2 cellular contexts compared by ENCODE assay signal in the genomic region with DNA sequence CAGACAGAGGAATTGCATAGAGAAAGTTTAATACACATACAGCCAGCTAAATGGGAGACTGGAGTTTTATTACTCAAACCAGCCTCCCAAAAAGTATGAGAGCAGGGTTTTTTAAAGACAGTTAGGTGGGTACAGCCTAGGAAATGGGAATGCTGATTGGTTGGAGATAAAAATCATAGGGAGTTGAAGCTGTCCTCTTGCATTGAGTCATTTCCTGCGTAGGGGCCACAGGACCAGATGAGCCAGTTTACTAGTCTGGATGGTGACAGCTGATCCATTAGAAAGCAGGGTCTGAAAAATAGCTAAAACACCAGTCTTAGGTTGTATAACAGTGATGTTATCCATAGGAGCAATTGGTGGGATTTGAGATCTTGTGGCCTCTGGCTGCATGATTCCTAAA.
TF ChIP-seq lines count a peak whose summit lies in the region.

No MANE protein-coding gene starts in this region.

TF ChIP-seq in SK-N-SH, 30 proteins besides CTCF, POLR2A, EP300 and RAD21 (continued from another document):
- TF ChIP-seq REST (IDR thresholded peaks at IDR 0.05; ENCODE audit: low read depth, low read length): no peak

TF ChIP-seq in SK-N-SH treated with all-trans-retinoic acid at 6 μM for 48 hours, 23 proteins besides CTCF, POLR2A, EP300 and RAD21 (continued from another document):
- TF ChIP-seq, protein P1, sequence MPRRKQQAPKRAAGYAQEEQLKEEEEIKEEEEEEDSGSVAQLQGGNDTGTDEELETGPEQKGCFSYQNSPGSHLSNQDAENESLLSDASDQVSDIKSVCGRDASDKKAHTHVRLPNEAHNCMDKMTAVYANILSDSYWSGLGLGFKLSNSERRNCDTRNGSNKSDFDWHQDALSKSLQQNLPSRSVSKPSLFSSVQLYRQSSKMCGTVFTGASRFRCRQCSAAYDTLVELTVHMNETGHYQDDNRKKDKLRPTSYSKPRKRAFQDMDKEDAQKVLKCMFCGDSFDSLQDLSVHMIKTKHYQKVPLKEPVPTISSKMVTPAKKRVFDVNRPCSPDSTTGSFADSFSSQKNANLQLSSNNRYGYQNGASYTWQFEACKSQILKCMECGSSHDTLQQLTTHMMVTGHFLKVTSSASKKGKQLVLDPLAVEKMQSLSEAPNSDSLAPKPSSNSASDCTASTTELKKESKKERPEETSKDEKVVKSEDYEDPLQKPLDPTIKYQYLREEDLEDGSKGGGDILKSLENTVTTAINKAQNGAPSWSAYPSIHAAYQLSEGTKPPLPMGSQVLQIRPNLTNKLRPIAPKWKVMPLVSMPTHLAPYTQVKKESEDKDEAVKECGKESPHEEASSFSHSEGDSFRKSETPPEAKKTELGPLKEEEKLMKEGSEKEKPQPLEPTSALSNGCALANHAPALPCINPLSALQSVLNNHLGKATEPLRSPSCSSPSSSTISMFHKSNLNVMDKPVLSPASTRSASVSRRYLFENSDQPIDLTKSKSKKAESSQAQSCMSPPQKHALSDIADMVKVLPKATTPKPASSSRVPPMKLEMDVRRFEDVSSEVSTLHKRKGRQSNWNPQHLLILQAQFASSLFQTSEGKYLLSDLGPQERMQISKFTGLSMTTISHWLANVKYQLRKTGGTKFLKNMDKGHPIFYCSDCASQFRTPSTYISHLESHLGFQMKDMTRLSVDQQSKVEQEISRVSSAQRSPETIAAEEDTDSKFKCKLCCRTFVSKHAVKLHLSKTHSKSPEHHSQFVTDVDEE (CRISPR knock-in tag; IDR thresholded peaks at IDR 0.05): no peak
- TF ChIP-seq ESRRG (CRISPR knock-in tag; IDR thresholded peaks at IDR 0.05) (no peak), PPARA (CRISPR knock-in tag; IDR thresholded peaks at IDR 0.05; ENCODE audit: borderline replicate concordance) (no peak), ZNF565 (CRISPR knock-in tag; conservative IDR thresholded peaks at IDR 0.05; ENCODE audit: low read depth) (no peak), BACH2 (CRISPR knock-in tag; IDR thresholded peaks at IDR 0.05; ENCODE audit: borderline replicate concordance) (no peak), GLIS3 (CRISPR knock-in tag; IDR thresholded peaks at IDR 0.05) (no peak), ISL1 (CRISPR knock-in tag; IDR thresholded peaks at IDR 0.05) (no peak), TCF4 (CRISPR knock-in tag; IDR thresholded peaks at IDR 0.05; ENCODE audit: borderline replicate concordance) (no peak), TOX (CRISPR knock-in tag; IDR thresholded peaks at IDR 0.05; ENCODE audit: borderline replicate concordance) (no peak), POU6F1 (CRISPR knock-in tag; IDR thresholded peaks at IDR 0.05; ENCODE audit: borderline replicate concordance, low read depth) (no peak), RARB (CRISPR knock-in tag; IDR thresholded peaks at IDR 0.05) (no peak), OSR1 (CRISPR knock-in tag; IDR thresholded peaks at IDR 0.05) (no peak), ZFP30 (CRISPR knock-in tag; IDR thresholded peaks at IDR 0.05) (no peak)
- TF ChIP-seq, protein P2, sequence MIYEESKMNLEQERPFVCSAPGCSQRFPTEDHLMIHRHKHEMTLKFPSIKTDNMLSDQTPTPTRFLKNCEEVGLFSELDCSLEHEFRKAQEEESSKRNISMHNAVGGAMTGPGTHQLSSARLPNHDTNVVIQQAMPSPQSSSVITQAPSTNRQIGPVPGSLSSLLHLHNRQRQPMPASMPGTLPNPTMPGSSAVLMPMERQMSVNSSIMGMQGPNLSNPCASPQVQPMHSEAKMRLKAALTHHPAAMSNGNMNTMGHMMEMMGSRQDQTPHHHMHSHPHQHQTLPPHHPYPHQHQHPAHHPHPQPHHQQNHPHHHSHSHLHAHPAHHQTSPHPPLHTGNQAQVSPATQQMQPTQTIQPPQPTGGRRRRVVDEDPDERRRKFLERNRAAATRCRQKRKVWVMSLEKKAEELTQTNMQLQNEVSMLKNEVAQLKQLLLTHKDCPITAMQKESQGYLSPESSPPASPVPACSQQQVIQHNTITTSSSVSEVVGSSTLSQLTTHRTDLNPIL (CRISPR knock-in tag; IDR thresholded peaks at IDR 0.05; ENCODE audit: low read depth): no peak
- TF ChIP-seq, protein P3, sequence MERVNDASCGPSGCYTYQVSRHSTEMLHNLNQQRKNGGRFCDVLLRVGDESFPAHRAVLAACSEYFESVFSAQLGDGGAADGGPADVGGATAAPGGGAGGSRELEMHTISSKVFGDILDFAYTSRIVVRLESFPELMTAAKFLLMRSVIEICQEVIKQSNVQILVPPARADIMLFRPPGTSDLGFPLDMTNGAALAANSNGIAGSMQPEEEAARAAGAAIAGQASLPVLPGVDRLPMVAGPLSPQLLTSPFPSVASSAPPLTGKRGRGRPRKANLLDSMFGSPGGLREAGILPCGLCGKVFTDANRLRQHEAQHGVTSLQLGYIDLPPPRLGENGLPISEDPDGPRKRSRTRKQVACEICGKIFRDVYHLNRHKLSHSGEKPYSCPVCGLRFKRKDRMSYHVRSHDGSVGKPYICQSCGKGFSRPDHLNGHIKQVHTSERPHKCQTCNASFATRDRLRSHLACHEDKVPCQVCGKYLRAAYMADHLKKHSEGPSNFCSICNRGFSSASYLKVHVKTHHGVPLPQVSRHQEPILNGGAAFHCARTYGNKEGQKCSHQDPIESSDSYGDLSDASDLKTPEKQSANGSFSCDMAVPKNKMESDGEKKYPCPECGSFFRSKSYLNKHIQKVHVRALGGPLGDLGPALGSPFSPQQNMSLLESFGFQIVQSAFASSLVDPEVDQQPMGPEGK (CRISPR knock-in tag; IDR thresholded peaks at IDR 0.05; ENCODE audit: borderline replicate concordance): no peak
TF ChIP-seq in SK-N-SH treated with all-trans-retinoic acid at 6 μM for 48 hours: peak in this region for 0.
